Comparison of ENCODE assay signal across 21 cellular contexts in genomic region chr1:201430790-201431189, GRCh38. TPM values are rescaled to one million over a fixed set of nuclear protein-coding genes. Genes with fewer than 3 reads are reported as not detected.
"Had no signal": no experiment of that assay in that cellular context is flagged by ENCODE, and none has a peak within 500 bp of the region (broad histone marks: within the 10 kb centered on the region; RNA-seq: fewer than 3 reads in every experiment).

No MANE protein-coding gene starts in this region.

- H3K36me3 ChIP-seq: ascending aorta, colonic mucosa, spleen, tibial artery, WERI-Rb-1 had no signal

- DNase-seq: activated CD4-positive, alpha-beta T cell treated with anti-CD3 and anti-CD28 coated beads for 36 hours; activated CD8-positive, alpha-beta memory T cell treated with anti-CD3 and anti-CD28 coated beads, Interleukin-2, amount 50 U/mL, for 4 hours; activated CD8-positive, alpha-beta T cell treated with anti-CD3 and anti-CD28 coated beads for 36 hours; activated naive CD4-positive, alpha-beta T cell; activated naive CD8-positive, alpha-beta T cell treated with anti-CD3 and anti-CD28 coated beads, Interleukin-2, amount 50 U/mL, for 24 hours; caudate nucleus; colonic mucosa; effector CD4-positive, alpha-beta T cell; hippocampal formation; spleen; stimulated activated CD4-positive, alpha-beta T cell treated with anti-CD3 and anti-CD28 coated beads, Interleukin-1b, Interleukin-23, amount 100 ng/mL, for 48 hours; T-helper 1 cell; tibial artery; WERI-Rb-1 had no signal

- H3K9me3 Mint-ChIP-seq: activated CD8-positive, alpha-beta T cell treated with anti-CD3 and anti-CD28 coated beads for 36 hours; activated naive CD8-positive, alpha-beta T cell treated with anti-CD3 and anti-CD28 coated beads, Interleukin-2, amount 50 U/mL, for 24 hours; natural killer cell treated with Interleukin-12 subunit alpha and Interleukin-12 subunit beta and Interleukin-15 and Interleukin-18, amount 100 ng/mL, for 72 hours; stimulated activated memory B cell treated with anti-CD40 and anti-IgM and Interleukin-4, amounts not matched to agents 10 μg/mL and 1 μg/mL and 100 μg/mL, for 72 hours had no signal

- H3K4me3 Mint-ChIP-seq: activated CD4-positive, alpha-beta T cell treated with anti-CD3 and anti-CD28 coated beads for 36 hours; activated CD8-positive, alpha-beta T cell treated with anti-CD3 and anti-CD28 coated beads for 36 hours; activated naive CD8-positive, alpha-beta T cell treated with anti-CD3 and anti-CD28 coated beads, Interleukin-2, amount 50 U/mL, for 24 hours; natural killer cell treated with Interleukin-12 subunit alpha and Interleukin-12 subunit beta and Interleukin-15 and Interleukin-18, amount 100 ng/mL, for 72 hours; stimulated activated memory B cell treated with anti-CD40 and anti-IgM and Interleukin-4, amounts not matched to agents 10 μg/mL and 1 μg/mL and 100 μg/mL, for 72 hours had no signal

- H3K4me3 ChIP-seq: ascending aorta, colonic mucosa, lung, spleen, tibial artery had no signal

- H3K36me3 Mint-ChIP-seq: natural killer cell treated with Interleukin-12 subunit alpha and Interleukin-12 subunit beta and Interleukin-15 and Interleukin-18, amount 100 ng/mL, for 72 hours; stimulated activated memory B cell treated with anti-CD40 and anti-IgM and Interleukin-4, amounts not matched to agents 10 μg/mL and 1 μg/mL and 100 μg/mL, for 72 hours had no signal

- H3K9me3 ChIP-seq: ascending aorta, colonic mucosa, spleen, tibial artery had no signal

- H3K27ac ChIP-seq: ascending aorta, colonic mucosa, spleen, tibial artery, WERI-Rb-1 had no signal

- H3K27me3 ChIP-seq: ascending aorta, colonic mucosa had no signal

- H3K4me1 ChIP-seq: colonic mucosa had no signal

- ATAC-seq: activated CD4-positive, alpha-beta T cell treated with anti-CD3 and anti-CD28 coated beads for 36 hours; activated CD8-positive, alpha-beta T cell treated with anti-CD3 and anti-CD28 coated beads for 36 hours; activated naive CD8-positive, alpha-beta T cell treated with anti-CD3 and anti-CD28 coated beads, Interleukin-2, amount 50 U/mL, for 24 hours; natural killer cell treated with Interleukin-12 subunit alpha and Interleukin-12 subunit beta and Interleukin-15 and Interleukin-18, amount 100 ng/mL, for 72 hours; stimulated activated memory B cell treated with anti-CD40 and anti-IgM and Interleukin-4, amounts not matched to agents 10 μg/mL and 1 μg/mL and 100 μg/mL, for 72 hours had no signal

- H3K27ac Mint-ChIP-seq: activated CD4-positive, alpha-beta T cell treated with anti-CD3 and anti-CD28 coated beads for 36 hours; activated CD8-positive, alpha-beta T cell treated with anti-CD3 and anti-CD28 coated beads for 36 hours; activated naive CD8-positive, alpha-beta T cell treated with anti-CD3 and anti-CD28 coated beads, Interleukin-2, amount 50 U/mL, for 24 hours; natural killer cell treated with Interleukin-12 subunit alpha and Interleukin-12 subunit beta and Interleukin-15 and Interleukin-18, amount 100 ng/mL, for 72 hours; stimulated activated memory B cell treated with anti-CD40 and anti-IgM and Interleukin-4, amounts not matched to agents 10 μg/mL and 1 μg/mL and 100 μg/mL, for 72 hours had no signal

RNA-seq across cellular contexts. Expression of gene TNNI1, which starts 9.3 kb away (rescaled TPM):
- total RNA-seq: activated CD4-positive, alpha-beta T cell treated with anti-CD3 and anti-CD28 coated beads for 36 hours; activated CD8-positive, alpha-beta T cell treated with anti-CD3 and anti-CD28 coated beads for 36 hours; ascending aorta; colonic mucosa; mononuclear cell; natural killer cell treated with Interleukin-12 subunit alpha and Interleukin-12 subunit beta and Interleukin-15 and Interleukin-18, amount 100 ng/mL, for 72 hours; osteoblast; spleen had no signal

RNA-seq across cellular contexts. Expression of gene LAD1, which starts 31.7 kb away (rescaled TPM):
- total RNA-seq: activated CD4-positive, alpha-beta T cell treated with anti-CD3 and anti-CD28 coated beads for 36 hours; activated CD8-positive, alpha-beta T cell treated with anti-CD3 and anti-CD28 coated beads for 36 hours; frontal cortex; mononuclear cell; natural killer cell treated with Interleukin-12 subunit alpha and Interleukin-12 subunit beta and Interleukin-15 and Interleukin-18, amount 100 ng/mL, for 72 hours; osteoblast had no signal

RNA-seq across cellular contexts. Expression of gene TNNT2, which starts 53.3 kb away (rescaled TPM):
- total RNA-seq: activated CD4-positive, alpha-beta T cell treated with anti-CD3 and anti-CD28 coated beads for 36 hours; activated CD8-positive, alpha-beta T cell treated with anti-CD3 and anti-CD28 coated beads for 36 hours; ascending aorta; frontal cortex; natural killer cell treated with Interleukin-12 subunit alpha and Interleukin-12 subunit beta and Interleukin-15 and Interleukin-18, amount 100 ng/mL, for 72 hours; osteoblast had no signal
